17 cellular contexts compared by ENCODE assay signal in genomic region chr4:25839687-25840086, GRCh38. TPM values are rescaled to one million over a fixed set of nuclear protein-coding genes. Genes with fewer than 3 reads are reported as not detected.
DNase-seq lines count a peak whose midpoint lies in the region; ATAC-seq and TF ChIP-seq lines count a peak whose summit lies in the region.
"Had no signal": no experiment of that assay in that cellular context is flagged by ENCODE, and none has a peak within 500 bp of the region (broad histone marks: within the 10 kb centered on the region; RNA-seq: fewer than 3 reads in every experiment).

No MANE protein-coding gene starts in this region.

- DNase-seq in Karpas-422 (no peak), dorsolateral prefrontal cortex (no peak), H7 (no peak)
- DNase-seq in stimulated activated CD4-positive, alpha-beta T cell treated with anti-CD3 and anti-CD28 coated beads, Interleukin-4, amount 100 ng/mL, for 4 hours: no peak
- DNase-seq: 8988T; Calu3; CD8-positive, alpha-beta T cell; DMS79 treated with DMSO at 0.1 percent for 48 hours; GF-D8; GM23248 had no signal

- H3K4me2 ChIP-seq in Karpas-422 (ENCODE audit: low read depth, low read length, poor library complexity, severe bottlenecking) (no peak overlapping the region), skeletal muscle satellite cell (ENCODE audit: low read length) (peak overlapping the region; percentile 44)
- H3K4me2 ChIP-seq: BLaER1 had no signal

- no peak overlapping the region for H3K9ac ChIP-seq in Karpas-422 (ENCODE audit: low read length)
- H3K9ac ChIP-seq in skeletal muscle satellite cell (ENCODE audit: low read depth, low read length): peak overlapping the region; percentile 15
- H3K9ac ChIP-seq: BLaER1, GM23248 had no signal

- H3K27me3 ChIP-seq in Karpas-422 (ENCODE audit: low read length): no peaks in the 10 kb centered on the region
- H3K27me3 ChIP-seq in dorsolateral prefrontal cortex: no peaks in the 10 kb centered on the region
- no peaks in the 10 kb centered on the region for H3K27me3 ChIP-seq in skeletal muscle satellite cell (ENCODE audit: control insufficient read depth, insufficient read depth, low read length)
- no peaks in the 10 kb centered on the region for H3K27me3 ChIP-seq in H7 (ENCODE audit: control insufficient read depth, insufficient read depth, low read length)
- H3K27me3 ChIP-seq: BLaER1 had no signal

- H3K27ac ChIP-seq in Karpas-422 (ENCODE audit: low read length): peak overlapping the region; percentile 97
- peak overlapping the region; percentile 29 for H3K27ac ChIP-seq in angular gyrus (ENCODE audit: low read depth, low read length)
- peak overlapping the region in 30 of 59 donors; percentile 0 to 78 (median 58) for H3K27ac ChIP-seq in dorsolateral prefrontal cortex
- H3K27ac ChIP-seq: BLaER1, GM23248 had no signal

- H3K9me2 ChIP-seq in Karpas-422 (replicated peaks; ENCODE audit: insufficient read depth, low read length): no peaks in the 10 kb centered on the region

- peaks cover 5% of the 10 kb centered on the region; the same call in 1 of the 2 replicates for H4K20me1 ChIP-seq in Karpas-422 (ENCODE audit: insufficient read depth, low read depth, low read length)
- H4K20me1 ChIP-seq: BLaER1 had no signal

- H2AFZ ChIP-seq in Karpas-422 (ENCODE audit: low read length): no peak overlapping the region
- H2AFZ ChIP-seq: GM23248 had no signal

- intact Hi-C loops in dorsolateral prefrontal cortex (cut with DNase I): no loop called here

- peaks cover 91% of the 10 kb centered on the region for H3K79me2 ChIP-seq in Karpas-422 (ENCODE audit: low read length)

- ATAC-seq in GM19452 (IDR thresholded peaks at IDR 0.05; ENCODE audit: unreplicated experiment) (no peak), GM21390 (IDR thresholded peaks at IDR 0.05; ENCODE audit: unreplicated experiment) (no peak)
- ATAC-seq: CD8-positive, alpha-beta T cell; HCT116; HepG2 had no signal

- H3K36me3 ChIP-seq in Karpas-422 (ENCODE audit: insufficient read depth, low read length) (peaks cover 50% of the 10 kb centered on the region), skeletal muscle satellite cell (ENCODE audit: insufficient read depth, low read length) (no peaks in the 10 kb centered on the region), H7 (replicated peaks; ENCODE audit: control insufficient read depth, insufficient read depth, low read length) (no peaks in the 10 kb centered on the region)
- H3K36me3 ChIP-seq: BLaER1 had no signal

- no peak for TF ChIP-seq CTCF in dorsolateral prefrontal cortex (IDR thresholded peaks at IDR 0.05 in 54 of 56, conservative IDR thresholded peaks at IDR 0.05 in 2 of 56; ENCODE audit: low read depth in 1 of 56, partially characterized antibody in 56 of 56)

- no peaks in the 10 kb centered on the region for H3K9me3 ChIP-seq in Karpas-422 (ENCODE audit: low read length)
- no peaks in the 10 kb centered on the region for H3K9me3 ChIP-seq in skeletal muscle satellite cell (replicated peaks; ENCODE audit: low read length)
- H3K9me3 ChIP-seq: BLaER1 had no signal

- H3K4me3 ChIP-seq in Karpas-422 (ENCODE audit: low read length): no peak overlapping the region
- H3K4me3 ChIP-seq in dorsolateral prefrontal cortex: peak overlapping the region in 12 of 59 donors; percentile 4 to 37 (median 8)
- H3K4me3 ChIP-seq in skeletal muscle satellite cell (ENCODE audit: low read length): no peak overlapping the region
- H3K4me3 ChIP-seq in H7 (ENCODE audit: insufficient read depth, low read depth, low read length): no peak overlapping the region
- H3K4me3 ChIP-seq: BLaER1, GM23248 had no signal

- H3K4me1 ChIP-seq in Karpas-422 (ENCODE audit: low read length): peaks cover 99% of the 10 kb centered on the region
- peaks cover 17% of the 10 kb centered on the region for H3K4me1 ChIP-seq in skeletal muscle satellite cell (ENCODE audit: control insufficient read depth, insufficient read depth, low read length)

RNA-seq across cellular contexts. Expression of gene SEL1L3, which starts 23.1 kb away (rescaled TPM):
- total RNA-seq in Karpas-422 (2014; rRNA removed; shearing (Covaris generic); ENCODE audit: low replicate concordance): 222 and 271 TPM in 2 replicates
- 10 to 100 TPM in 119 of 120 experiments, 1 to 10 TPM in 1; 7.0 to 41.8 (median 19.4) TPM for total RNA-seq in dorsolateral prefrontal cortex
- 4.4 and 10.9 TPM in 2 replicates for total RNA-seq in skeletal muscle satellite cell (2012; rRNA removed)
- 25.1 and 28.1 TPM in 2 replicates for total RNA-seq in H7 (2014; rRNA removed; shearing (Covaris generic))

Comparison
In these comparisons a context has a peak if more than half of its experiments do, and no peak if none do; other contexts are left out.
1. H3K27ac ChIP-seq: peak in every context shown above with its lines; median percentile 97 in Karpas-422; 58 in dorsolateral prefrontal cortex; 29 in angular gyrus.